In genomic region chr11:32792948-32793475, GRCh38 we compare ENCODE assay signal across 8 cellular contexts. TPM values are rescaled to one million over a fixed set of nuclear protein-coding genes. Genes with fewer than 3 reads are reported as not detected.
A peak's percentile ranks its signal among the peaks of the same experiment; 100 is the strongest.
DNase-seq lines count a peak whose midpoint lies in the region; ATAC-seq and TF ChIP-seq lines count a peak whose summit lies in the region.

No MANE protein-coding gene starts in this region.

- intact Hi-C loops in colonic mucosa (cut with DNase I) = loop anchor here (5.0 kb wide), 1 partner anchor 471 kb away; no protein-coding TSS in a partner anchor

- 18 to 19% methylated on average over 13 of the region's 13 CpGs for WGBS in lung, 2 donors

- TF ChIP-seq CTCF in colonic mucosa (IDR thresholded peaks at IDR 0.05) (peak; percentile 50), lung (IDR thresholded peaks at IDR 0.05; ENCODE audit: control extremely low read depth, extremely low read depth) (peak; percentile 52)

- H3K4me1 ChIP-seq in colonic mucosa (no peaks in the 10 kb centered on the region), lung (ENCODE audit: control insufficient read depth in 2 of 2, insufficient read depth in 2 of 2, low read length in 2 of 2) (peaks cover 0 to 2% of the 10 kb centered on the region in 2 donors)

- H3K27me3 ChIP-seq in colonic mucosa = no peaks in the 10 kb centered on the region
- H3K27me3 ChIP-seq in lung (ENCODE audit: control insufficient read depth, insufficient read depth) = no peaks in the 10 kb centered on the region

- DNase-seq in activated gamma-delta T cell treated with Interleukin-2 at 50 U/mL for 16 hours = peak; percentile 59
- no peak for DNase-seq in activated gamma-delta T cell (lab: John Stamatoyannopoulos, UW)
- peak; percentile 7 for DNase-seq in NCI-H2196 treated with DMSO at 0.1 percent for 48 hours (lab: John Stamatoyannopoulos, UW; ENCODE audit: unreplicated experiment)
- peak; percentile 62 to 66 for DNase-seq in activated CD4-positive, alpha-beta T cell treated with anti-CD3 and anti-CD28 coated beads for 24 hours (ENCODE audit: low read depth in 2 of 2)
- peak; percentile 67 for DNase-seq in colonic mucosa
- peak; percentile 58 for DNase-seq in lung (ENCODE audit: low spot score)
- DNase-seq in stimulated activated CD8-positive, alpha-beta memory T cell treated with anti-CD3 and anti-CD28 coated beads, Interleukin-15, amount 100 ng/mL, for 1 hour (ENCODE audit: low read depth) = peak; percentile 42

- H3K36me3 ChIP-seq in colonic mucosa = no peaks in the 10 kb centered on the region
- no peaks in the 10 kb centered on the region for H3K36me3 ChIP-seq in lung (ENCODE audit: control insufficient read depth in 2 of 2, insufficient read depth in 2 of 2, low read length in 2 of 2)

- H3K27ac ChIP-seq in colonic mucosa (no peak overlapping the region), lung (ENCODE audit: low read depth in 1 of 2, low read length in 1 of 2) (no peak overlapping the region)

- no peak overlapping the region for H3K9ac ChIP-seq in colonic mucosa (ENCODE audit: low read depth in 2 of 2, low read length in 2 of 2)

- ATAC-seq in HG03045 (IDR thresholded peaks at IDR 0.05; ENCODE audit: unreplicated experiment) (peak; percentile 76), lung (ENCODE audit: insufficient read depth, low FRiP score) (peak; percentile 72)

- H3K9me3 ChIP-seq in colonic mucosa (no peaks in the 10 kb centered on the region), lung (ENCODE audit: control insufficient read depth in 2 of 2, insufficient read depth in 1 of 2, low read length in 1 of 2) (no peaks in the 10 kb centered on the region)

- H3K4me3 ChIP-seq in colonic mucosa = no peak overlapping the region
- no peak overlapping the region for H3K4me3 ChIP-seq in lung

RNA-seq across cellular contexts. Expression of gene CCDC73, which starts 1.4 kb away (rescaled TPM):
- total RNA-seq in colonic mucosa (not detected), lung (under 1 TPM; 0.09 to 0.17 TPM)
- under 1 TPM; 0.03 to 0.10 TPM for polyA plus RNA-seq in lung

RNA-seq across cellular contexts. Expression of gene PRRG4, which starts 36.7 kb away (rescaled TPM):
- 10 to 100 TPM; 11.5 to 18.6 TPM for total RNA-seq in colonic mucosa
- total RNA-seq in lung = 1 to 10 TPM; 6.3 to 9.7 TPM
- 1 to 10 TPM; 4.7 to 5.8 TPM for polyA plus RNA-seq in lung
